In the genomic region with DNA sequence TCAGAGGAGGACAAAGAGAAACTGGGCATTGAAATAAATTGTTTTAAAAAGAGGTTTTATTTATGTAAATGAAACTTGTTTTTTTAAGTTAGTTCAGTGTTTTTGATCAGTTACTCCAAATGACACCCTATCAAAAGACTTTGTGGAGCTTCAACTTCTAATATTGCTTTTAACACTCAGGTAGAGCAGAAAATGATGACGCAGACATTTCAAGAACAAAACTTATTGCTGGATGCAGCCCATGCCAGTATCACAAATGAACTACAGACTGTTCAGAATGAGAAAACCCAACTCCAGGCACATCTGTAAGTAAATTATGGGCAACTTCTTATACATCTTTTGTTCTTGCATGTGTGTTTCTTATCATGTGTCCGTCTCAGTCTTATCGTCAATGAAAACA, we compare ENCODE assay signal across 1 cellular context.
A peak's percentile ranks its signal among the peaks of the same experiment; 100 is the strongest.
TF ChIP-seq lines count a peak whose summit lies in the region.

No MANE protein-coding gene starts in this region.

TF ChIP-seq in HepG2, 621 proteins besides CTCF, POLR2A, EP300 and RAD21:
- TF ChIP-seq, protein P1, sequence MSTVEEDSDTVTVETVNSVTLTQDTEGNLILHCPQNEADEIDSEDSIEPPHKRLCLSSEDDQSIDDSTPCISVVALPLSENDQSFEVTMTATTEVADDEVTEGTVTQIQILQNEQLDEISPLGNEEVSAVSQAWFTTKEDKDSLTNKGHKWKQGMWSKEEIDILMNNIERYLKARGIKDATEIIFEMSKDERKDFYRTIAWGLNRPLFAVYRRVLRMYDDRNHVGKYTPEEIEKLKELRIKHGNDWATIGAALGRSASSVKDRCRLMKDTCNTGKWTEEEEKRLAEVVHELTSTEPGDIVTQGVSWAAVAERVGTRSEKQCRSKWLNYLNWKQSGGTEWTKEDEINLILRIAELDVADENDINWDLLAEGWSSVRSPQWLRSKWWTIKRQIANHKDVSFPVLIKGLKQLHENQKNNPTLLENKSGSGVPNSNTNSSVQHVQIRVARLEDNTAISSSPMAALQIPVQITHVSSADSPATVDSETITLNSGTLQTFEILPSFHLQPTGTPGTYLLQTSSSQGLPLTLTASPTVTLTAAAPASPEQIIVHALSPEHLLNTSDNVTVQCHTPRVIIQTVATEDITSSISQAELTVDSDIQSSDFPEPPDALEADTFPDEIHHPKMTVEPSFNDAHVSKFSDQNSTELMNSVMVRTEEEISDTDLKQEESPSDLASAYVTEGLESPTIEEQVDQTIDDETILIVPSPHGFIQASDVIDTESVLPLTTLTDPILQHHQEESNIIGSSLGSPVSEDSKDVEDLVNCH (CRISPR knock-in tag; IDR thresholded peaks at IDR 0.05), result no peak
- TF ChIP-seq MAFK (conservative IDR thresholded peaks at IDR 0.05 in 1 of 2, IDR thresholded peaks at IDR 0.05 in 1 of 2; ENCODE audit: low read length in 2 of 2) (peak; percentile 44 to 68; a peak in 3 of 4 replicates), MAFF (IDR thresholded peaks at IDR 0.05; ENCODE audit: low read depth, low read length) (peak; percentile 54; the same call in 1 of the 2 replicates)
TF ChIP-seq in HepG2: peak in this region for 2.
